ENCODE assay signal across 31 cellular contexts in genomic region chr20:44167736-44168135, GRCh38. TPM values are rescaled to one million over a fixed set of nuclear protein-coding genes. Genes with fewer than 3 reads are reported as not detected.
DNase-seq lines count a peak whose midpoint lies in the region; ATAC-seq and TF ChIP-seq lines count a peak whose summit lies in the region.
"Had no signal": no experiment of that assay in that cellular context is flagged by ENCODE, and none has a peak within 500 bp of the region (broad histone marks: within the 10 kb centered on the region; RNA-seq: fewer than 3 reads in every experiment).

No MANE protein-coding gene starts in this region.

- no peak for TF ChIP-seq POLR2A in gastrocnemius medialis (IDR thresholded peaks at IDR 0.05)

- no peak for DNase-seq in Right ventricle myocardium inferior (ENCODE audit: missing footprints)
- no peak for DNase-seq in cardiac septum (ENCODE audit: low spot score)
- peak; percentile 47 for DNase-seq in left ventricle myocardium superior
- DNase-seq in gastrocnemius medialis, result no peak
- no peak for DNase-seq in stimulated activated CD4-positive, alpha-beta T cell treated with anti-CD3 and anti-CD28 coated beads, Interleukin-4, amount 100 ng/mL, for 24 hours
- DNase-seq: activated CD4-positive, alpha-beta T cell treated with anti-CD3 and anti-CD28 coated beads for 36 hours; activated CD8-positive, alpha-beta T cell treated with anti-CD3 and anti-CD28 coated beads, Interleukin-2, amount 10 ng/mL, durations not matched to agents 7 days and 5 days; activated naive CD4-positive, alpha-beta T cell treated with anti-CD3 and anti-CD28 coated beads, Interleukin-2, amount 10 ng/mL, durations not matched to agents 7 days and 5 days; Caco-2; colonic mucosa; DMS53; effector memory CD4-positive, alpha-beta T cell; glutamatergic neuron; IMR-90; left lung; mesendoderm; naive B cell; NCI-H1436; NCI-H2081 treated with DMSO at 0.1 percent for 48 hours; NCI-H2227 treated with DMSO at 0.1 percent for 48 hours; NCI-H526; SIG-M5; thyroid gland had no signal

- H3K36me3 ChIP-seq in gastrocnemius medialis, result no peaks in the 10 kb centered on the region
- H3K36me3 ChIP-seq: colonic mucosa, left lung, prostate gland, thyroid gland had no signal

- H3K27me3 ChIP-seq in gastrocnemius medialis, result no peaks in the 10 kb centered on the region
- H3K27me3 ChIP-seq: colonic mucosa, thyroid gland had no signal

- H3K4me3 ChIP-seq in gastrocnemius medialis, result no peak overlapping the region
- H3K4me3 ChIP-seq: colonic mucosa, left lung, prostate gland, skin epidermis, thyroid gland had no signal

- H3K9me3 ChIP-seq in gastrocnemius medialis, result no peaks in the 10 kb centered on the region
- H3K9me3 ChIP-seq: Caco-2, colonic mucosa, left lung, prostate gland, thyroid gland had no signal

- no peak for TF ChIP-seq CTCF in gastrocnemius medialis (IDR thresholded peaks at IDR 0.05 in 4 of 5, conservative IDR thresholded peaks at IDR 0.05 in 1 of 5)

- ATAC-seq in Right ventricle myocardium inferior (peak; percentile 11), left ventricle myocardium superior (peak; percentile 57), gastrocnemius medialis (no peak), GM21737 (IDR thresholded peaks at IDR 0.05; ENCODE audit: unreplicated experiment) (no peak), GM18858 (IDR thresholded peaks at IDR 0.05; ENCODE audit: unreplicated experiment) (no peak), GM18520 (IDR thresholded peaks at IDR 0.05; ENCODE audit: unreplicated experiment) (no peak)
- ATAC-seq: activated CD4-positive, alpha-beta T cell treated with anti-CD3 and anti-CD28 coated beads for 36 hours; activated CD8-positive, alpha-beta T cell treated with anti-CD3 and anti-CD28 coated beads, Interleukin-2, amount 10 ng/mL, durations not matched to agents 7 days and 5 days; HCT116; left lung had no signal

- peaks cover 80 to 82% of the 10 kb centered on the region in 2 donors for H3K4me1 ChIP-seq in gastrocnemius medialis
- H3K4me1 ChIP-seq: colonic mucosa, left lung, prostate gland had no signal

- in situ Hi-C loops in gastrocnemius medialis (cut with MboI; ENCODE audit: low sequenced_read_pairs in 4 of 4), result no loop called here

- intact Hi-C loops in Right ventricle myocardium inferior (cut with DNase I), result no loop called here
- intact Hi-C loops in cardiac septum (cut with DNase I), result no loop called here
- intact Hi-C loops in left ventricle myocardium superior (cut with micrococcal nuclease), result no loop called here
- intact Hi-C loops in gastrocnemius medialis (cut with DNase I; ENCODE audit: low total_unique reads), result no loop called here

- H3K27ac ChIP-seq in gastrocnemius medialis, result peak overlapping the region; percentile 92 to 98 (median 96)
- H3K27ac ChIP-seq: 22Rv1, colonic mucosa, epithelial cell of prostate, left lung, prostate gland, skin epidermis, thyroid gland had no signal

RNA-seq across cellular contexts. Expression of gene JPH2, which starts 19.3 kb away (rescaled TPM):
- 197 TPM for total RNA-seq in Right ventricle myocardium inferior
- 182 TPM for total RNA-seq in cardiac septum
- 182 TPM for total RNA-seq in left ventricle myocardium superior
- total RNA-seq in gastrocnemius medialis, result 10 to 100 TPM; 18.3 to 86.6 (median 38.0) TPM

RNA-seq across cellular contexts. Expression of gene OSER1, which starts 42.8 kb away (rescaled TPM):
- total RNA-seq in Right ventricle myocardium inferior, result 32.1 TPM
- total RNA-seq in cardiac septum, result 28.4 TPM
- total RNA-seq in left ventricle myocardium superior, result 35.2 TPM
- total RNA-seq in gastrocnemius medialis, result 100 to 1,000 TPM in 1 of 4 donors, 10 to 100 TPM in 3; 73.0 to 114 (median 94.5) TPM

Comparison
In these comparisons a context has a peak if more than half of its experiments do, and no peak if none do; other contexts are left out.
1. ATAC-seq: peak in Right ventricle myocardium inferior (single experiment) and left ventricle myocardium superior (single experiment); none in gastrocnemius medialis (0 of 2), GM21737 (single experiment), GM18858 (single experiment) and GM18520 (single experiment).